In the genomic region with DNA sequence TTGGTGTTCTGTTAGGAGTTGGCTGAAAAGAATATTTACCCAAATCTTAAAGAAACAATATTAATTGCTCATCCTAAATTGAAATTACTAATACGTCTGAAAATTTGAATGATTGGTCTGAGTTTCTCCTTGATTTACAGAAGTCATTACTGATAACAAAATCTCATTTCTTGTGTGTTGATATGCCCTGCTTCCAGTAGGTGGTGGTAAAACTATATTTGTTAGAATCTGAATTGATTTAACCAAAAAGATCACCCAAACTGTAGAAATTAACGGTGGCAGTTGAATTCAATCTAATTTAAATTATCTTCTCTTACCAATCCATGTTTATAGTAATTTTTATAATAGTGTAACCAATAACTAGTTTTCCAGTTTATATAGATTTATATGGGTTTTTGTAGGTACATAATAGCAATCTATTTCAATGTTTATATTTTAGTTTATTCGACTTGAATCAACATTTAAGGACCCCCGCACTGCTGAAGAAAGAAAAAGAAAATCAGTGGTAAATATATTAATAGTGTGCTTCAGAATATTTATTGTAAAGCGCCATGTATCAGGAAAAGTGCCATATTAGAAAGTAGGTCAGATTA, we compare ENCODE assay signal across 8 cellular contexts.
DNase-seq lines count a peak whose midpoint lies in the region; ATAC-seq, FAIRE-seq and TF ChIP-seq lines count a peak whose summit lies in the region.

No MANE protein-coding gene starts in this region.

- H3K27me3 Mint-ChIP-seq in nephron progenitor cell (ENCODE audit: low read depth, poor library complexity) = no peaks in the 10 kb centered on the region
- H3K27me3 Mint-ChIP-seq in activated T-cell treated with anti-CD3 and anti-CD28 coated beads, Interleukin-2, amount 50 U/mL, for 24 hours = no peaks in the 10 kb centered on the region

- peaks cover 65% of the 10 kb centered on the region for H3K36me3 Mint-ChIP-seq in nephron progenitor cell (ENCODE audit: low read depth)
- peaks cover 91% of the 10 kb centered on the region for H3K36me3 Mint-ChIP-seq in activated T-cell treated with anti-CD3 and anti-CD28 coated beads, Interleukin-2, amount 50 U/mL, for 24 hours (ENCODE audit: low read depth)

- DNase-seq in NCI-H2081 (lab: John Stamatoyannopoulos, UW) (peak; percentile 8 to 40), NCI-H2081 treated with DMSO at 0.1 percent for 48 hours (lab: John Stamatoyannopoulos, UW) (no peak), NCI-H2171 (lab: John Stamatoyannopoulos, UW) (peak; percentile 8), nephron progenitor cell (no peak)
- DNase-seq in activated T-cell treated with anti-CD3 and anti-CD28 coated beads, Interleukin-2, amount 50 U/mL, for 24 hours = no peak
- DNase-seq in activated effector memory CD4-positive, alpha-beta T cell treated with Interleukin-2 at 50 U/mL for 16 hours = no peak

- H3K4me1 Mint-ChIP-seq in nephron progenitor cell = no peaks in the 10 kb centered on the region
- peaks cover 17% of the 10 kb centered on the region for H3K4me1 Mint-ChIP-seq in activated T-cell treated with anti-CD3 and anti-CD28 coated beads, Interleukin-2, amount 50 U/mL, for 24 hours (ENCODE audit: low read depth)

- TF ChIP-seq CTCF in nephron progenitor cell (IDR thresholded peaks at IDR 0.05) = peak; percentile 43

- no peaks in the 10 kb centered on the region for H3K9me3 Mint-ChIP-seq in nephron progenitor cell
- H3K9me3 Mint-ChIP-seq in activated T-cell treated with anti-CD3 and anti-CD28 coated beads, Interleukin-2, amount 50 U/mL, for 24 hours = no peaks in the 10 kb centered on the region

- peak; percentile 87 for FAIRE-seq in colon (lab: Jason Lieb, UNC)

- ATAC-seq in GM18858 (IDR thresholded peaks at IDR 0.05; ENCODE audit: unreplicated experiment) = no peak

- no peak overlapping the region for H3K27ac Mint-ChIP-seq in nephron progenitor cell
- H3K27ac Mint-ChIP-seq in activated T-cell treated with anti-CD3 and anti-CD28 coated beads, Interleukin-2, amount 50 U/mL, for 24 hours = no peak overlapping the region

- H3K4me3 Mint-ChIP-seq in nephron progenitor cell = no peak overlapping the region
- no peak overlapping the region for H3K4me3 Mint-ChIP-seq in activated T-cell treated with anti-CD3 and anti-CD28 coated beads, Interleukin-2, amount 50 U/mL, for 24 hours

Comparison
In these comparisons a context has a peak if more than half of its experiments do, and no peak if none do; other contexts are left out.
1. DNase-seq: peak in NCI-H2081 (2 of 2) and NCI-H2171 (single experiment); none in NCI-H2081 treated with DMSO at 0.1 percent for 48 hours (single experiment), nephron progenitor cell (single experiment), activated T-cell treated with anti-CD3 and anti-CD28 coated beads, Interleukin-2, amount 50 U/mL, for 24 hours (single experiment) and activated effector memory CD4-positive, alpha-beta T cell treated with Interleukin-2 at 50 U/mL for 16 hours (single experiment).